9 cellular contexts compared by ENCODE assay signal in genomic region chr4:89829470-89830138, GRCh38. TPM values are rescaled to one million over a fixed set of nuclear protein-coding genes. Genes with fewer than 3 reads are reported as not detected.
DNase-seq lines count a peak whose midpoint lies in the region; ATAC-seq and TF ChIP-seq lines count a peak whose summit lies in the region.
"Had no signal": no experiment of that assay in that cellular context is flagged by ENCODE, and none has a peak within 500 bp of the region (broad histone marks: within the 10 kb centered on the region; RNA-seq: fewer than 3 reads in every experiment).

No MANE protein-coding gene starts in this region.

- no peaks in the 10 kb centered on the region for H3K36me3 Mint-ChIP-seq in CD8-positive, alpha-beta T cell
- no peaks in the 10 kb centered on the region for H3K36me3 Mint-ChIP-seq in activated naive CD4-positive, alpha-beta T cell treated with anti-CD3 and anti-CD28 coated beads, Interleukin-2, amount 50 U/mL, for 72 hours

- DNase-seq in CD8-positive, alpha-beta T cell, result peak in 1 of 7 experiments; percentile 63
- peak in 1 of 2 donors; percentile 10 for DNase-seq in activated naive CD4-positive, alpha-beta T cell treated with anti-CD3 and anti-CD28 coated beads, Interleukin-2, amount 50 U/mL, for 72 hours (ENCODE audit: low spot score in 2 of 2)
- DNase-seq in lung microvascular endothelial cell (ENCODE audit: low read depth in 2 of 2) (peak; percentile 49 to 77), NCI-H2081 treated with DMSO at 0.1 percent for 48 hours (lab: John Stamatoyannopoulos, UW) (no peak), cortex of kidney (lab: John Stamatoyannopoulos, UW) (no peak), LoVo (ENCODE audit: low spot score) (no peak)

- peaks cover 5% of the 10 kb centered on the region for H3K27me3 Mint-ChIP-seq in CD8-positive, alpha-beta T cell (ENCODE audit: low read depth)

- POLR2A ChIA-PET in CD8-positive, alpha-beta T cell (lab: Charles Lee), result interaction anchor here (1.1 kb wide), 1 partner anchor 15 kb away, joined by 3 read pairs; no protein-coding TSS in a partner anchor

- H3K27ac Mint-ChIP-seq in CD8-positive, alpha-beta T cell, result peak overlapping the region; percentile 62
- no peak overlapping the region for H3K27ac Mint-ChIP-seq in activated naive CD4-positive, alpha-beta T cell treated with anti-CD3 and anti-CD28 coated beads, Interleukin-2, amount 50 U/mL, for 72 hours

- ATAC-seq in CD8-positive, alpha-beta T cell, result peak; percentile 87
- ATAC-seq in GM19397 (IDR thresholded peaks at IDR 0.05; ENCODE audit: unreplicated experiment) (peak; percentile 95), HG03432 (IDR thresholded peaks at IDR 0.05; ENCODE audit: unreplicated experiment) (peak; percentile 95)
- ATAC-seq in activated naive CD4-positive, alpha-beta T cell treated with anti-CD3 and anti-CD28 coated beads, Interleukin-2, amount 50 U/mL, for 72 hours, result peak; percentile 88 to 91

- CTCF ChIA-PET in CD8-positive, alpha-beta T cell (lab: Charles Lee), result interaction anchor here (0.7 kb wide), 1 partner anchor 417 kb away, joined by 3 read pairs; no protein-coding TSS in a partner anchor

- peaks cover 15% of the 10 kb centered on the region for H3K4me1 Mint-ChIP-seq in CD8-positive, alpha-beta T cell (ENCODE audit: low read depth)

- no peaks in the 10 kb centered on the region for H3K36me3 ChIP-seq in CD8-positive, alpha-beta T cell (ENCODE audit: insufficient read depth, low read length)
- H3K36me3 ChIP-seq: cardiac muscle cell had no signal

- H3K4me1 ChIP-seq in CD8-positive, alpha-beta T cell (ENCODE audit: insufficient read depth, low read length), result peaks cover 6% of the 10 kb centered on the region

- no peak overlapping the region for H3K4me3 ChIP-seq in CD8-positive, alpha-beta T cell (ENCODE audit: low read depth, low read length)
- H3K4me3 ChIP-seq: cardiac muscle cell had no signal

- intact Hi-C loops in CD8-positive, alpha-beta T cell (cut with DNase I, micrococcal nuclease), result no loop called here

- no peaks in the 10 kb centered on the region for H3K9me3 Mint-ChIP-seq in CD8-positive, alpha-beta T cell
- H3K9me3 Mint-ChIP-seq in activated naive CD4-positive, alpha-beta T cell treated with anti-CD3 and anti-CD28 coated beads, Interleukin-2, amount 50 U/mL, for 72 hours, result no peaks in the 10 kb centered on the region

- H3K27ac ChIP-seq in CD8-positive, alpha-beta T cell (ENCODE audit: low read depth, low read length), result no peak overlapping the region
- H3K27ac ChIP-seq: cardiac muscle cell had no signal

- no peak for TF ChIP-seq CTCF in CD8-positive, alpha-beta T cell (IDR thresholded peaks at IDR 0.05)

- H3K4me3 Mint-ChIP-seq in CD8-positive, alpha-beta T cell, result peak overlapping the region; percentile 56

- H3K27me3 ChIP-seq in CD8-positive, alpha-beta T cell (ENCODE audit: insufficient read depth, low read length), result peaks cover 2% of the 10 kb centered on the region
- H3K27me3 ChIP-seq: cardiac muscle cell had no signal

- H3K9me3 ChIP-seq in CD8-positive, alpha-beta T cell (ENCODE audit: low read length), result no peaks in the 10 kb centered on the region

RNA-seq across cellular contexts. Expression of gene SNCA, which starts 7.4 kb away (rescaled TPM):
- not detected for total RNA-seq in CD8-positive, alpha-beta T cell
- under 1 TPM in 1 of 2 donors, not detected in 1; 0.46 TPM for total RNA-seq in activated naive CD4-positive, alpha-beta T cell treated with anti-CD3 and anti-CD28 coated beads, Interleukin-2, amount 50 U/mL, for 72 hours
- total RNA-seq in lung microvascular endothelial cell, result 56.2 and 148 TPM in 2 replicates

Comparison
In these comparisons a context has a peak if more than half of its experiments do, and no peak if none do; other contexts are left out.
1. DNase-seq: peak in lung microvascular endothelial cell (2 of 2); none in NCI-H2081 treated with DMSO at 0.1 percent for 48 hours (single experiment), cortex of kidney (single experiment) and LoVo (single experiment).
2. RNA of gene SNCA, which starts 7.4 kb away (total RNA-seq): 56.2 to 148 TPM in lung microvascular endothelial cell; 0.46 TPM in activated naive CD4-positive, alpha-beta T cell treated with anti-CD3 and anti-CD28 coated beads, Interleukin-2, amount 50 U/mL, for 72 hours and not detected in CD8-positive, alpha-beta T cell; every median in the first group is over 10 times any median in the second.
3. Peak in every context shown above with its lines, with median percentiles within 50 percentile points of each other: ATAC-seq.